In genomic region chr6:79784013-79784753, GRCh38 we compare ENCODE assay signal across 24 cellular contexts.
"Had no signal": no experiment of that assay in that cellular context is flagged by ENCODE, and none has a peak within 500 bp of the region (broad histone marks: within the 10 kb centered on the region; RNA-seq: fewer than 3 reads in every experiment).

No MANE protein-coding gene starts in this region.

- H3K36me3 Mint-ChIP-seq: activated naive CD8-positive, alpha-beta T cell treated with anti-CD3 and anti-CD28 coated beads, Interleukin-2, amount 10 ng/mL, durations not matched to agents 7 days and 5 days had no signal

- H3K4me3 Mint-ChIP-seq: activated CD8-positive, alpha-beta T cell treated with anti-CD3 and anti-CD28 coated beads for 36 hours; activated naive CD8-positive, alpha-beta T cell treated with anti-CD3 and anti-CD28 coated beads, Interleukin-2, amount 10 ng/mL, durations not matched to agents 7 days and 5 days; activated T-cell treated with anti-CD3 and anti-CD28 coated beads, Interleukin-2, amount 50 U/mL, for 72 hours; T-helper 1 cell treated with Interleukin-12 subunit alpha and Interleukin-12 subunit beta and Interleukin-4 antibody, amounts not matched to agents 30 μg/mL and 1 μg/mL, for 36 hours had no signal

- H3K9me3 Mint-ChIP-seq: activated CD8-positive, alpha-beta T cell treated with anti-CD3 and anti-CD28 coated beads for 36 hours; activated naive CD8-positive, alpha-beta T cell treated with anti-CD3 and anti-CD28 coated beads, Interleukin-2, amount 10 ng/mL, durations not matched to agents 7 days and 5 days; activated T-cell treated with anti-CD3 and anti-CD28 coated beads, Interleukin-2, amount 50 U/mL, for 72 hours; activated T-helper 2 cell treated with anti-CD3 and anti-CD28 coated beads, Interferon-gamma antibody, Interleukin-2, Interleukin-4, amounts not matched to agents 10 μg/mL and 5 μg/mL and 100 μg/mL, durations not matched to agents 14 hours and 24 hours and 36 hours; T-helper 1 cell treated with Interleukin-12 subunit alpha and Interleukin-12 subunit beta and Interleukin-4 antibody, amounts not matched to agents 30 μg/mL and 1 μg/mL, for 36 hours had no signal

- ATAC-seq: activated CD4-positive, CD25-positive, alpha-beta regulatory T cell treated with anti-CD3 and anti-CD28 coated beads, Interleukin-2, amount 50 U/mL, for 24 hours; activated CD8-positive, alpha-beta T cell treated with anti-CD3 and anti-CD28 coated beads for 36 hours; activated T-cell treated with anti-CD3 and anti-CD28 coated beads, Interleukin-2, amount 50 U/mL, for 72 hours; Panc1; Right ventricle myocardium inferior had no signal

- H3K4me1 ChIP-seq: adrenal gland, breast epithelium, SJCRH30 had no signal

- H3K4me3 ChIP-seq: adrenal gland, breast epithelium, SJCRH30 had no signal

- DNase-seq: activated CD4-positive, alpha-beta T cell treated with anti-CD3 and anti-CD28 coated beads for 4 hours; activated CD8-positive, alpha-beta memory T cell treated with anti-CD3 and anti-CD28 coated beads, Interleukin-2, amount 50 U/mL, for 4 hours; activated CD8-positive, alpha-beta T cell treated with anti-CD3 and anti-CD28 coated beads for 36 hours; activated naive CD4-positive, alpha-beta T cell treated with anti-CD3 and anti-CD28 coated beads, Interleukin-2, amount 50 U/mL, for 16 hours; activated naive CD8-positive, alpha-beta T cell treated with anti-CD3 and anti-CD28 coated beads, Interleukin-2, amount 10 ng/mL, durations not matched to agents 7 days and 5 days; activated T-cell treated with anti-CD3 and anti-CD28 coated beads, Interleukin-2, amount 50 U/mL, for 72 hours; adrenal gland; Karpas-422; MM.1S; NCI-H1105; NCI-H1436 treated with DMSO at 0.1 percent for 48 hours; NCI-H187; NCI-H2081; NCI-H510A treated with DMSO at 0.1 percent for 48 hours; NK-92 treated with Interleukin-12 subunit alpha and Interleukin-12 subunit beta, amount 100 ng/mL, for 24 hours; OCI-M1; RPMI8226; SJCRH30 had no signal

- H3K9me3 ChIP-seq: adrenal gland, breast epithelium, SJCRH30 had no signal

- H3K27ac ChIP-seq: adrenal gland, breast epithelium, SJCRH30 had no signal

- H3K27ac Mint-ChIP-seq: activated CD8-positive, alpha-beta T cell treated with anti-CD3 and anti-CD28 coated beads for 36 hours; activated naive CD8-positive, alpha-beta T cell treated with anti-CD3 and anti-CD28 coated beads, Interleukin-2, amount 10 ng/mL, durations not matched to agents 7 days and 5 days; activated T-cell treated with anti-CD3 and anti-CD28 coated beads, Interleukin-2, amount 50 U/mL, for 72 hours; activated T-helper 2 cell treated with anti-CD3 and anti-CD28 coated beads, Interferon-gamma antibody, Interleukin-2, Interleukin-4, amounts not matched to agents 10 μg/mL and 5 μg/mL and 100 μg/mL, durations not matched to agents 14 hours and 24 hours and 36 hours; T-helper 1 cell treated with Interleukin-12 subunit alpha and Interleukin-12 subunit beta and Interleukin-4 antibody, amounts not matched to agents 30 μg/mL and 1 μg/mL, for 36 hours had no signal

- H3K27me3 ChIP-seq: adrenal gland, breast epithelium, SJCRH30 had no signal

- H3K36me3 ChIP-seq: adrenal gland, breast epithelium, SJCRH30 had no signal
